In the genomic region with DNA sequence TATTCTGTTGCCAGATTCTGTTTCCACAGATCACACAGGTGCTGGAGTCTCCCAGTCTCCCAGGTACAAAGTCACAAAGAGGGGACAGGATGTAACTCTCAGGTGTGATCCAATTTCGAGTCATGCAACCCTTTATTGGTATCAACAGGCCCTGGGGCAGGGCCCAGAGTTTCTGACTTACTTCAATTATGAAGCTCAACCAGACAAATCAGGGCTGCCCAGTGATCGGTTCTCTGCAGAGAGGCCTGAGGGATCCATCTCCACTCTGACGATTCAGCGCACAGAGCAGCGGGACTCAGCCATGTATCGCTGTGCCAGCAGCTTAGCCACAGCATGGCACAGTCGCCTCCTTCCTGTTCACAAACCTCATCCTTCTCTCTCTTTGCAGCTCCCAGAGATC, we compare ENCODE assay signal across 24 cellular contexts.
"Had no signal": no experiment of that assay in that cellular context is flagged by ENCODE, and none has a peak within 500 bp of the region (broad histone marks: within the 10 kb centered on the region; RNA-seq: fewer than 3 reads in every experiment).

No MANE protein-coding gene starts in this region.

- H3K9me3 Mint-ChIP-seq: activated naive CD4-positive, alpha-beta T cell treated with anti-CD3 and anti-CD28 coated beads, Interleukin-2, amount 50 U/mL, for 24 hours; activated T-helper 2 cell treated with anti-CD3 and anti-CD28 coated beads, Interferon-gamma antibody, Interleukin-2, Interleukin-4, amounts not matched to agents 10 μg/mL and 5 μg/mL and 100 μg/mL, durations not matched to agents 14 hours and 24 hours and 36 hours; brain; immature natural killer cell; natural killer cell; T-helper 2 cell treated with Interferon-gamma antibody and Interleukin-4, amounts not matched to agents 5 μg/mL and 100 μg/mL, for 36 hours had no signal

- ATAC-seq: left lung, natural killer cell had no signal

- H3K27me3 ChIP-seq: hepatocyte, left lung, suprapubic skin, tibial nerve had no signal

- H3K36me3 Mint-ChIP-seq: activated naive CD4-positive, alpha-beta T cell treated with anti-CD3 and anti-CD28 coated beads, Interleukin-2, amount 50 U/mL, for 24 hours; brain; natural killer cell had no signal

- H3K27me3 Mint-ChIP-seq: activated naive CD4-positive, alpha-beta T cell treated with anti-CD3 and anti-CD28 coated beads, Interleukin-2, amount 50 U/mL, for 24 hours; brain had no signal

- H3K9me3 ChIP-seq: left lung, stomach, suprapubic skin, tibial nerve had no signal

- H3K4me3 Mint-ChIP-seq: activated naive CD4-positive, alpha-beta T cell treated with anti-CD3 and anti-CD28 coated beads, Interleukin-2, amount 50 U/mL, for 24 hours; brain; immature natural killer cell; natural killer cell; T-helper 2 cell treated with Interferon-gamma antibody and Interleukin-4, amounts not matched to agents 5 μg/mL and 100 μg/mL, for 36 hours had no signal

- H3K27ac ChIP-seq: hepatocyte, left lung, SK-N-MC, stomach, suprapubic skin, tibial nerve, VCaP had no signal

- DNase-seq: activated CD4-positive, alpha-beta T cell treated with anti-CD3 and anti-CD28 coated beads, Interleukin-2, amount 50 U/mL, for 48 hours; activated CD4-positive, CD25-positive, alpha-beta regulatory T cell treated with anti-CD3 and anti-CD28 coated beads, Interleukin-2, amount 50 U/mL, for 72 hours; aorta; central memory CD4-positive, alpha-beta T cell; dermis blood vessel endothelial cell; effector CD8-positive, alpha-beta T cell; foreskin melanocyte; immature natural killer cell; kidney glomerular epithelial cell; left lung; natural killer cell; stimulated activated CD4-positive, alpha-beta T cell treated with anti-CD3 and anti-CD28 coated beads, Interleukin-4, amount 100 ng/mL, for 24 hours; stomach had no signal

- H3K4me3 ChIP-seq: hepatocyte, left lung, lung, SK-N-MC, stomach, suprapubic skin, tibial nerve had no signal

- H3K79me2 ChIP-seq: hepatocyte had no signal

- H2AFZ ChIP-seq: hepatocyte had no signal

- H3K36me3 ChIP-seq: left lung, stomach, suprapubic skin, tibial nerve had no signal

- H3K4me2 ChIP-seq: hepatocyte had no signal

- H3K27ac Mint-ChIP-seq: activated T-helper 2 cell treated with anti-CD3 and anti-CD28 coated beads, Interferon-gamma antibody, Interleukin-2, Interleukin-4, amounts not matched to agents 10 μg/mL and 5 μg/mL and 100 μg/mL, durations not matched to agents 14 hours and 24 hours and 36 hours; brain; immature natural killer cell; natural killer cell; progenitor cell of endocrine pancreas; T-helper 2 cell treated with Interferon-gamma antibody and Interleukin-4, amounts not matched to agents 5 μg/mL and 100 μg/mL, for 36 hours had no signal
